In genomic region chr6:34241351-34242215, GRCh38 we compare ENCODE assay signal across 14 cellular contexts. TPM values are rescaled to one million over a fixed set of nuclear protein-coding genes. Genes with fewer than 3 reads are reported as not detected.
DNase-seq lines count a peak whose midpoint lies in the region; ATAC-seq and TF ChIP-seq lines count a peak whose summit lies in the region.
"Had no signal": no experiment of that assay in that cellular context is flagged by ENCODE, and none has a peak within 500 bp of the region (broad histone marks: within the 10 kb centered on the region; RNA-seq: fewer than 3 reads in every experiment).

No MANE protein-coding gene starts in this region.

- H3K4me3 ChIP-seq in mammary epithelial cell (replicated peaks in 1 of 3; ENCODE audit: insufficient read depth in 1 of 3, low read depth in 2 of 3, low read length in 3 of 3) (no peak overlapping the region), WERI-Rb-1 (ENCODE audit: low read depth, low read length) (no peak overlapping the region), fibroblast of lung (replicated peaks in 1 of 4; ENCODE audit: control extremely low read depth in 1 of 4, insufficient read depth in 1 of 4, low read depth in 3 of 4, low read length in 4 of 4) (no peak overlapping the region), aorta (ENCODE audit: low read length in 2 of 2) (no peak overlapping the region)
- H3K4me3 ChIP-seq: gastrocnemius medialis had no signal

- intact Hi-C loops in mammary epithelial cell (cut with micrococcal nuclease) (loop anchor here (5.0 kb wide), 1 partner anchor 79 kb away; no protein-coding TSS in a partner anchor), MCF 10A (cut with micrococcal nuclease) (no loop called here), aorta (cut with DNase I) (loop anchor here (5.0 kb wide), 1 partner anchor 44 kb away; no protein-coding TSS in a partner anchor)

- no peaks in the 10 kb centered on the region for H3K27me3 Mint-ChIP-seq in MCF 10A (ENCODE audit: insufficient read depth, unreplicated experiment)
- H3K27me3 Mint-ChIP-seq: dendritic cell treated with granulocyte-macrophage colony-stimulating factor and Interleukin-4, amounts not matched to agents 40 ng/mL and 50 ng/mL, for 4 days had no signal

- TF ChIP-seq CTCF in mammary epithelial cell (conservative IDR thresholded peaks at IDR 0.05 in 1 of 2, IDR thresholded peaks at IDR 0.05 in 1 of 2; ENCODE audit: extremely low read depth in 1 of 2, insufficient read depth in 1 of 2, low read depth in 1 of 2, low read length in 2 of 2) (no peak), MCF 10A (IDR thresholded peaks at IDR 0.05; ENCODE audit: unreplicated experiment) (no peak), WERI-Rb-1 (IDR thresholded peaks at IDR 0.05; ENCODE audit: low read depth, low read length) (no peak), fibroblast of lung (conservative IDR thresholded peaks at IDR 0.05 in 1 of 2, IDR thresholded peaks at IDR 0.05 in 1 of 2; ENCODE audit: low read depth in 1 of 2, low read length in 2 of 2) (no peak)

- DNase-seq in mammary epithelial cell (no peak), MCF 10A (ENCODE audit: unreplicated experiment) (no peak), WERI-Rb-1 (peak; percentile 10), fibroblast of lung (ENCODE audit: low read depth in 2 of 2) (no peak), aorta (peak; percentile 25 to 55), glomerular visceral epithelial cell (ENCODE audit: extremely low spot score) (no peak), HCEC 1CT (no peak)
- DNase-seq: activated gamma-delta T cell, C1 segment of cervical spinal cord, gastrocnemius medialis, NCI-H1417 treated with DMSO at 0.1 percent for 48 hours had no signal

- ATAC-seq in aorta (ENCODE audit: low FRiP score), result no peak
- no peak for ATAC-seq in HG02938 (IDR thresholded peaks at IDR 0.05; ENCODE audit: unreplicated experiment)
- ATAC-seq: gastrocnemius medialis had no signal

- H3K27ac Mint-ChIP-seq in MCF 10A (ENCODE audit: low read depth, unreplicated experiment), result no peak overlapping the region

- peaks cover 51% of the 10 kb centered on the region for H3K79me2 ChIP-seq in mammary epithelial cell (ENCODE audit: insufficient read depth, low read length)
- peaks cover 41% of the 10 kb centered on the region for H3K79me2 ChIP-seq in fibroblast of lung (ENCODE audit: control insufficient read depth, insufficient read depth, low read length)

- in situ Hi-C loops in mammary epithelial cell (cut with MboI; ENCODE audit: low sequenced_read_pairs in 2 of 2), result no loop called here

- H4K20me1 ChIP-seq in mammary epithelial cell (ENCODE audit: insufficient read depth, low read length) (no peaks in the 10 kb centered on the region), fibroblast of lung (ENCODE audit: control insufficient read depth, extremely low read depth, insufficient read depth, low read length) (no peaks in the 10 kb centered on the region)

- H3K4me2 ChIP-seq in mammary epithelial cell (ENCODE audit: insufficient read depth, low read depth, low read length) (peak overlapping the region; percentile 25), fibroblast of lung (ENCODE audit: extremely low read depth, insufficient read depth, low read length) (peak overlapping the region; percentile 23)

- POLR2A ChIA-PET in MCF 10A (lab: Yijun Ruan, JAX), result no interaction called here

- H3K9me3 Mint-ChIP-seq in MCF 10A (ENCODE audit: unreplicated experiment), result no peaks in the 10 kb centered on the region
- H3K9me3 Mint-ChIP-seq: dendritic cell treated with granulocyte-macrophage colony-stimulating factor and Interleukin-4, amounts not matched to agents 40 ng/mL and 50 ng/mL, for 4 days had no signal

- CTCF ChIA-PET in mammary epithelial cell (lab: Charles Lee; ENCODE audit: low non-redundant PET), result interaction anchor here (0.5 kb wide), 1 partner anchor 146 kb away, joined by 13 read pairs; no protein-coding TSS in a partner anchor
- CTCF ChIA-PET in MCF 10A (lab: Yijun Ruan, JAX), result interaction anchor here (0.6 to 0.7 kb wide), 2 partner anchors 189 to 368 kb away, joined by 3 read pairs; no protein-coding TSS in a partner anchor

- dilution Hi-C loops in mammary epithelial cell (cut with HindIII; ENCODE audit: low sequenced_read_pairs), result no loop called here

- WGBS in mammary epithelial cell (ENCODE audit: low coverage, missing lambda C conversion rate), result 93% methylated on average over 13 of the region's 13 CpGs
- 95% methylated on average over 13 of the region's 13 CpGs for WGBS in aorta, 2 donors

- H3K27me3 ChIP-seq in mammary epithelial cell (ENCODE audit: insufficient read depth, low read length) (no peaks in the 10 kb centered on the region), WERI-Rb-1 (ENCODE audit: insufficient read depth, low read depth, severe bottlenecking) (no peaks in the 10 kb centered on the region), fibroblast of lung (ENCODE audit: control insufficient read depth, insufficient read depth, low read length) (no peaks in the 10 kb centered on the region), aorta (ENCODE audit: control insufficient read depth in 1 of 2, insufficient read depth in 2 of 2, low read length in 1 of 2) (peaks cover 0 to under 1% of the 10 kb centered on the region in 2 donors)
- H3K27me3 ChIP-seq: gastrocnemius medialis had no signal

- H3K9ac ChIP-seq in mammary epithelial cell (ENCODE audit: insufficient read depth, low read length) (no peak overlapping the region), fibroblast of lung (ENCODE audit: insufficient read depth, low read length) (no peak overlapping the region)

- no peak overlapping the region for H2AFZ ChIP-seq in mammary epithelial cell (ENCODE audit: low read depth, low read length)
- no peak overlapping the region for H2AFZ ChIP-seq in fibroblast of lung (ENCODE audit: low read length)

- peaks cover 5% of the 10 kb centered on the region for H3K36me3 ChIP-seq in mammary epithelial cell (ENCODE audit: insufficient read depth, low read length)
- H3K36me3 ChIP-seq in WERI-Rb-1, result peaks cover 76% of the 10 kb centered on the region
- peaks cover 10% of the 10 kb centered on the region for H3K36me3 ChIP-seq in fibroblast of lung (ENCODE audit: control insufficient read depth, insufficient read depth, low read length)
- no peaks in the 10 kb centered on the region for H3K36me3 ChIP-seq in aorta (ENCODE audit: control insufficient read depth in 1 of 2, insufficient read depth in 2 of 2, low read length in 1 of 2)

- BruUV-seq in mammary epithelial cell (replicated peaks; lab: Mats Ljungman, UMichigan), result no TSS peak
- BruUV-seq in MCF 10A (replicated peaks; lab: Mats Ljungman, UMichigan), result no TSS peak

- peaks cover 4% of the 10 kb centered on the region for H3K36me3 Mint-ChIP-seq in MCF 10A (ENCODE audit: insufficient read depth, unreplicated experiment)

- H3K4me1 ChIP-seq in mammary epithelial cell (ENCODE audit: insufficient read depth, low read length), result peaks cover 77% of the 10 kb centered on the region
- peaks cover 32% of the 10 kb centered on the region for H3K4me1 ChIP-seq in fibroblast of lung (ENCODE audit: control insufficient read depth, extremely low read depth, insufficient read depth, low read length)
- no peaks in the 10 kb centered on the region for H3K4me1 ChIP-seq in aorta (ENCODE audit: control insufficient read depth in 1 of 2, insufficient read depth in 2 of 2, low read length in 2 of 2)

- H3K27ac ChIP-seq in mammary epithelial cell (ENCODE audit: insufficient read depth, low read depth, low read length) (no peak overlapping the region), WERI-Rb-1 (no peak overlapping the region), fibroblast of lung (ENCODE audit: insufficient read depth, low read length) (no peak overlapping the region), aorta (ENCODE audit: low read depth in 1 of 2, low read length in 2 of 2) (no peak overlapping the region)
- H3K27ac ChIP-seq: HL-60 had no signal

- H3K4me3 Mint-ChIP-seq in MCF 10A (ENCODE audit: unreplicated experiment), result no peak overlapping the region
- H3K4me3 Mint-ChIP-seq: dendritic cell treated with granulocyte-macrophage colony-stimulating factor and Interleukin-4, amounts not matched to agents 40 ng/mL and 50 ng/mL, for 4 days had no signal

- H3K4me1 Mint-ChIP-seq in MCF 10A (ENCODE audit: insufficient read depth, unreplicated experiment), result peaks cover 48% of the 10 kb centered on the region

- no peaks in the 10 kb centered on the region for H3K9me3 ChIP-seq in mammary epithelial cell (replicated peaks; ENCODE audit: insufficient read depth, low read length)
- H3K9me3 ChIP-seq in WERI-Rb-1 (ENCODE audit: severe bottlenecking), result no peaks in the 10 kb centered on the region
- no peaks in the 10 kb centered on the region for H3K9me3 ChIP-seq in fibroblast of lung (ENCODE audit: control insufficient read depth, insufficient read depth, low read depth, low read length)
- H3K9me3 ChIP-seq in aorta (ENCODE audit: control insufficient read depth, low read length), result no peaks in the 10 kb centered on the region
- H3K9me3 ChIP-seq: gastrocnemius medialis had no signal

RNA-seq across cellular contexts. Expression of gene HMGA1, which starts 4.9 kb away (rescaled TPM):
- total RNA-seq in mammary epithelial cell (100 to 1,000 TPM in 1 of 2 donors, 10 to 100 TPM in 1; 21.2 to 314 TPM), MCF 10A (2022) (154 and 202 TPM in 2 replicates), fibroblast of lung (70.6 and 121 TPM in 2 replicates), aorta (10 to 100 TPM; 18.0 to 19.2 TPM)
- polyA plus RNA-seq in mammary epithelial cell (151 TPM), fibroblast of lung (29.6 and 213 TPM in 2 replicates), aorta (10 to 100 TPM; 11.0 to 25.5 TPM)
- polyA minus RNA-seq in mammary epithelial cell (338 TPM), fibroblast of lung (ENCODE audit: low replicate concordance) (321 and 1,177 TPM in 2 replicates)
- polyA plus RNA-seq in fibroblast of lung (2012), result 195 and 1,020 TPM in 2 replicates

RNA-seq across cellular contexts. Expression of gene SMIM29, which starts 7.2 kb away (rescaled TPM):
- 10 to 100 TPM; 20.3 to 40.6 TPM for total RNA-seq in mammary epithelial cell
- 48.6 TPM for polyA plus RNA-seq in mammary epithelial cell
- polyA minus RNA-seq in mammary epithelial cell, result 29.8 TPM
- 12.0 and 25.7 TPM in 2 replicates for total RNA-seq in MCF 10A (2022)
- total RNA-seq in fibroblast of lung, result 26.5 and 36.3 TPM in 2 replicates
- 16.7 and 34.7 TPM in 2 replicates for polyA plus RNA-seq in fibroblast of lung
- polyA plus RNA-seq in fibroblast of lung (2012), result 31.7 and 65.1 TPM in 2 replicates
- polyA minus RNA-seq in fibroblast of lung (ENCODE audit: low replicate concordance), result 20.7 and 58.1 TPM in 2 replicates
- 10 to 100 TPM; 14.0 to 20.0 TPM for total RNA-seq in aorta
- polyA plus RNA-seq in aorta, result 10 to 100 TPM; 32.4 to 46.0 TPM

Comparison
In these comparisons a context has a peak if more than half of its experiments do, and no peak if none do; other contexts are left out.
1. DNase-seq: peak in WERI-Rb-1 (single experiment) and aorta (2 of 2); none in mammary epithelial cell (single experiment), MCF 10A (single experiment), fibroblast of lung (0 of 2), glomerular visceral epithelial cell (single experiment) and HCEC 1CT (single experiment).